In genomic region chr10:19563424-19564141, GRCh38 we compare ENCODE assay signal across 14 cellular contexts.
DNase-seq lines count a peak whose midpoint lies in the region; ATAC-seq and TF ChIP-seq lines count a peak whose summit lies in the region.
"Had no signal": no experiment of that assay in that cellular context is flagged by ENCODE, and none has a peak within 500 bp of the region (broad histone marks: within the 10 kb centered on the region; RNA-seq: fewer than 3 reads in every experiment).

No MANE protein-coding gene starts in this region.

- DNase-seq in astrocyte of the hippocampus (ENCODE audit: low read depth, low spot score) (peak; percentile 2), globus pallidus (ENCODE audit: low spot score) (peak; percentile 2), thoracic aorta (ENCODE audit: low spot score) (no peak), T-helper 17 cell (no peak), EL (no peak)
- DNase-seq in stimulated activated naive B cell treated with anti-CD40 and anti-IgM and Interleukin-4, amounts not matched to agents 10 μg/mL and 1 μg/mL and 100 μg/mL, for 72 hours, result no peak
- DNase-seq: Calu3; CD8-positive, alpha-beta T cell; DMS79 treated with DMSO at 0.1 percent for 48 hours; H9 had no signal

- H3K9me3 Mint-ChIP-seq in stimulated activated naive B cell treated with anti-CD40 and anti-IgM and Interleukin-4, amounts not matched to agents 10 μg/mL and 1 μg/mL and 100 μg/mL, for 72 hours, result no peaks in the 10 kb centered on the region
- H3K9me3 Mint-ChIP-seq: CD8-positive, alpha-beta T cell; H9 had no signal

- TF ChIP-seq CTCF in thoracic aorta (IDR thresholded peaks at IDR 0.05), result no peak

- H3K27me3 ChIP-seq in thoracic aorta (replicated peaks; ENCODE audit: insufficient read depth), result no peaks in the 10 kb centered on the region
- H3K27me3 ChIP-seq: BLaER1 treated with 17β-estradiol and CSF1 and Interleukin-3, amounts not matched to agents 10 nM and 100 nM had no signal

- ATAC-seq in thoracic aorta (ENCODE audit: insufficient number of reproducible peaks, low FRiP score, low read depth) (no peak), T-helper 17 cell (no peak)
- ATAC-seq in stimulated activated naive B cell treated with anti-CD40 and anti-IgM and Interleukin-4, amounts not matched to agents 10 μg/mL and 1 μg/mL and 100 μg/mL, for 72 hours (replicated peaks), result no peak
- ATAC-seq: CD8-positive, alpha-beta T cell; GM12878; HepG2 had no signal

- H3K27ac ChIP-seq in thoracic aorta, result peak overlapping the region; percentile 84 to 88
- H3K27ac ChIP-seq: BLaER1 treated with 17β-estradiol and CSF1 and Interleukin-3, amounts not matched to agents 10 nM and 100 nM had no signal

- no peak overlapping the region for H3K4me3 ChIP-seq in thoracic aorta
- H3K4me3 ChIP-seq: BLaER1 treated with 17β-estradiol and CSF1 and Interleukin-3, amounts not matched to agents 10 nM and 100 nM; GM12878 had no signal

- H3K9me3 ChIP-seq in thoracic aorta (no peaks in the 10 kb centered on the region), T-helper 17 cell (ENCODE audit: control insufficient read depth, low read length, poor library complexity, severe bottlenecking) (no peaks in the 10 kb centered on the region)
- H3K9me3 ChIP-seq: BLaER1 treated with 17β-estradiol and CSF1 and Interleukin-3, amounts not matched to agents 10 nM and 100 nM had no signal

- no peak overlapping the region for H3K4me3 Mint-ChIP-seq in T-helper 17 cell
- H3K4me3 Mint-ChIP-seq in stimulated activated naive B cell treated with anti-CD40 and anti-IgM and Interleukin-4, amounts not matched to agents 10 μg/mL and 1 μg/mL and 100 μg/mL, for 72 hours, result no peak overlapping the region
- H3K4me3 Mint-ChIP-seq: B cell; CD8-positive, alpha-beta T cell; H9 had no signal

- H3K27me3 Mint-ChIP-seq in T-helper 17 cell, result no peaks in the 10 kb centered on the region
- H3K27me3 Mint-ChIP-seq in stimulated activated naive B cell treated with anti-CD40 and anti-IgM and Interleukin-4, amounts not matched to agents 10 μg/mL and 1 μg/mL and 100 μg/mL, for 72 hours, result no peaks in the 10 kb centered on the region
- H3K27me3 Mint-ChIP-seq: B cell had no signal

- H3K36me3 ChIP-seq in thoracic aorta, result no peaks in the 10 kb centered on the region
- H3K36me3 ChIP-seq: BLaER1 treated with 17β-estradiol and CSF1 and Interleukin-3, amounts not matched to agents 10 nM and 100 nM had no signal

- no peaks in the 10 kb centered on the region for H3K36me3 Mint-ChIP-seq in T-helper 17 cell (ENCODE audit: low read depth)
- no peaks in the 10 kb centered on the region for H3K36me3 Mint-ChIP-seq in stimulated activated naive B cell treated with anti-CD40 and anti-IgM and Interleukin-4, amounts not matched to agents 10 μg/mL and 1 μg/mL and 100 μg/mL, for 72 hours
- H3K36me3 Mint-ChIP-seq: CD8-positive, alpha-beta T cell had no signal

- H3K4me1 ChIP-seq in thoracic aorta (ENCODE audit: control insufficient read depth in 1 of 2, low read depth in 2 of 2), result peaks cover 11 to 28% of the 10 kb centered on the region in 2 donors
- H3K4me1 ChIP-seq: BLaER1 treated with 17β-estradiol and CSF1 and Interleukin-3, amounts not matched to agents 10 nM and 100 nM had no signal

- H3K27ac Mint-ChIP-seq in T-helper 17 cell, result no peak overlapping the region
- H3K27ac Mint-ChIP-seq in stimulated activated naive B cell treated with anti-CD40 and anti-IgM and Interleukin-4, amounts not matched to agents 10 μg/mL and 1 μg/mL and 100 μg/mL, for 72 hours, result no peak overlapping the region
- H3K27ac Mint-ChIP-seq: B cell; CD8-positive, alpha-beta T cell; H9 had no signal

- no peaks in the 10 kb centered on the region for H3K4me1 Mint-ChIP-seq in T-helper 17 cell
- no peaks in the 10 kb centered on the region for H3K4me1 Mint-ChIP-seq in stimulated activated naive B cell treated with anti-CD40 and anti-IgM and Interleukin-4, amounts not matched to agents 10 μg/mL and 1 μg/mL and 100 μg/mL, for 72 hours
- H3K4me1 Mint-ChIP-seq: B cell, H9 had no signal

Comparison
In these comparisons a context has a peak if more than half of its experiments do, and no peak if none do; other contexts are left out.
1. DNase-seq: peak in astrocyte of the hippocampus (single experiment) and globus pallidus (single experiment); none in thoracic aorta (single experiment), T-helper 17 cell (0 of 3), stimulated activated naive B cell treated with anti-CD40 and anti-IgM and Interleukin-4, amounts not matched to agents 10 μg/mL and 1 μg/mL and 100 μg/mL, for 72 hours (single experiment) and EL (single experiment).